Comparison of ENCODE assay signal across 22 cellular contexts in genomic region chr15:74305687-74306086, GRCh38.
"Had no signal": no experiment of that assay in that cellular context is flagged by ENCODE, and none has a peak within 500 bp of the region (broad histone marks: within the 10 kb centered on the region; RNA-seq: fewer than 3 reads in every experiment).

No MANE protein-coding gene starts in this region.

- H3K9me2 ChIP-seq: SK-N-SH had no signal

- DNase-seq: Karpas-422, KG1, MG63, NCI-H1092, NCI-H1105 treated with DMSO at 0.1 percent for 48 hours, NCI-H1417 treated with DMSO at 0.1 percent for 48 hours, NCI-H146, NCI-H187, NCI-H2029, NCI-H2081 treated with DMSO at 0.1 percent for 48 hours, NCI-H2171, NCI-H226, NCI-H446, NCI-H510A, NCI-H524 treated with DMSO at 0.1 percent for 48 hours, NCI-H69, NCI-H774, SHP77, SK-N-SH had no signal

- FAIRE-seq: HTR-8/SVneo had no signal

- H3K9ac ChIP-seq: SK-N-SH had no signal

- H3K9me3 ChIP-seq: MG63, SK-N-SH had no signal

- H3K4me2 ChIP-seq: SK-N-SH had no signal

- H3K4me3 ChIP-seq: MG63 had no signal

- H3K36me3 ChIP-seq: MG63 had no signal

- H3K27me3 ChIP-seq: MG63 had no signal

- H3K27ac ChIP-seq: HL-60, RWPE1 had no signal
